In the genomic region with DNA sequence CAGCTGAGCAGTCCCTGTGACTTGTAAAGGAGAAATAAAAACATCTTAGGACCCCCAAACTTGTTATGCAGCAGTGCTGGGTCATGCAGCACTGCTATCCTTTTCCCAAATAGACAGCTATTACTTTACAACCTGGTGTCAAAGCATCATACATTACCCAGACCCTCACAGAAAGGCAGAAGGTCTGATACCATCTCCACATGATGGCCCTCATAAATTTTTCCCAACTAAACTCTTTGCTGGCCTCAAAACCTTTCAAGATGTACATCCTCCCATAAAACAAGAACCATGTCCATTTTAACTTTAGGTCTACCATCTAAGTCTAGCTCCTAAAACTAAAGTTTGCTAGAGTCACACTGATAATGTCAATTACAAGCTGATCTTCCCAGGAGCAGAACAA, we compare ENCODE assay signal across 12 cellular contexts.
"Had no signal": no experiment of that assay in that cellular context is flagged by ENCODE, and none has a peak within 500 bp of the region (broad histone marks: within the 10 kb centered on the region; RNA-seq: fewer than 3 reads in every experiment).

No MANE protein-coding gene starts in this region.

- H3K27me3 Mint-ChIP-seq: activated CD4-positive, alpha-beta T cell treated with anti-CD3 and anti-CD28 coated beads for 36 hours had no signal

- H3K4me3 Mint-ChIP-seq: activated CD4-positive, alpha-beta T cell treated with anti-CD3 and anti-CD28 coated beads for 36 hours had no signal

- H3K27me3 ChIP-seq: cardiac muscle cell, esophagus squamous epithelium, foreskin keratinocyte, left lung, tibial nerve had no signal

- H3K4me1 ChIP-seq: esophagus squamous epithelium, foreskin keratinocyte, tibial nerve had no signal

- DNase-seq: activated CD4-positive, alpha-beta T cell treated with anti-CD3 and anti-CD28 coated beads for 36 hours; activated effector memory CD4-positive, alpha-beta T cell treated with Interleukin-2 at 50 U/mL for 16 hours; esophagus squamous epithelium; foreskin keratinocyte; left lung; stimulated activated CD4-positive, alpha-beta T cell treated with anti-CD3 and anti-CD28 coated beads, Interleukin-12 subunit alpha, Interleukin-12 subunit beta, amount 100 ng/mL, for 4 hours; stimulated activated CD8-positive, alpha-beta memory T cell treated with anti-CD3 and anti-CD28 coated beads, Interleukin-4, amount 100 ng/mL, for 48 hours; SW 1271; T-helper 9 cell had no signal

- H3K36me3 ChIP-seq: cardiac muscle cell, esophagus squamous epithelium, left lung had no signal

- ATAC-seq: foreskin keratinocyte, left lung had no signal

- H3K4me3 ChIP-seq: cardiac muscle cell, esophagus squamous epithelium, left lung, tibial nerve had no signal

- H3K27ac ChIP-seq: cardiac muscle cell, esophagus squamous epithelium, foreskin keratinocyte, left lung, tibial nerve, VCaP had no signal
